Comparison of ENCODE assay signal across 8 cellular contexts in the genomic region with DNA sequence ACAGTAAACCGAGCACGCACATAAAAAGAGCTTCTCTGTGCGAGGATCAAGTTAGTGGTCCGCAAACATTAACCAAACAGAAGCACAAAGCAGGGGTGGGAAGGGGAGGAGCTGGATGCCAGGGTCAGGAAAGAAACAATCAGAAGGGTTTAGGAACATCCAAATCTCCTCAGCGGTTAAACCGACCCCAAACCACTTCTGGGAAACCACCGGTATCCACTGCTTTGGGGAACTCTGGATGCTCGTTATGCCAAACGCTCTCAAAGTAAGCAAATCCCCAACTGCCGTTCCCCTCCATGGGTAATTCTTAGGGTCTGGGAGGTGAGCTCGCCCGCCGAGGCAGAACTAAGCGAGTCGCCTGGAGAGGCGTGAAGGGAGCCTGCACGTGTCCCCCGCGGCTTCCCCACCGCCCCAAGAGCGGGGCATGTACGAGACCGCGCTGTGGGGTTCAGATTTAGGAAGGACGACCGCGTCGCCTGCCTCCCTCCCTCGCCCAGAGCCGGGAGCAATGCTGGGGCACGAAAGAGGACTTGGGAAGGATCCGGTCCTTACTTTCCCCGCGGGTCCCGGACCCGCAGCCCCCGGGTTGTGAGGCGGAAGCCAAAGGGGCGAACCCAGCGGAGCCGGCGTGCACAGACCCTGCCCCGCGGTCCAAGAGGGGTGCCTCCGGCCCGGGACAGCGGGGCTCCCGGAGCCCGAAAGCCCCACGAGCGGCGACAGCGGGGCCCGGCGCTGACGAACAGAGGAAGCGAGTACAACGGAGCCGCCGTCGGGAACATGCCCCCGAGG. TPM values are rescaled to one million over a fixed set of nuclear protein-coding genes. Genes with fewer than 3 reads are reported as not detected.
DNase-seq lines count a peak whose midpoint lies in the region; ATAC-seq, FAIRE-seq and TF ChIP-seq lines count a peak whose summit lies in the region.

No MANE protein-coding gene starts in this region.

- TF ChIP-seq POLR2A in H54 (IDR thresholded peaks at IDR 0.05; ENCODE audit: low read depth, low read length), result no peak
- TF ChIP-seq POLR2A in esophagus squamous epithelium (IDR thresholded peaks at IDR 0.05), result no peak
- TF ChIP-seq POLR2A in transverse colon (IDR thresholded peaks at IDR 0.05), result no peak

- no peaks in the 10 kb centered on the region for H3K9me3 Mint-ChIP-seq in nephron progenitor cell

- WGBS in esophagus squamous epithelium, 2 donors, result 0% methylated on average over 10 to 16 of the region's 62 CpGs
- 0% methylated on average over 50 of the region's 62 CpGs; no CpG with 5 or more reads in 1 of the 2 donors for WGBS in transverse colon (ENCODE audit: low coverage in 1 of 2), 2 donors

- no peak for TF ChIP-seq CTCF in DND-41 (IDR thresholded peaks at IDR 0.05; ENCODE audit: borderline replicate concordance, extremely low read depth, low read length, poor library complexity, severe bottlenecking)
- no peak for TF ChIP-seq CTCF in esophagus squamous epithelium (IDR thresholded peaks at IDR 0.05)
- TF ChIP-seq CTCF in nephron progenitor cell (IDR thresholded peaks at IDR 0.05), result no peak
- TF ChIP-seq CTCF in transverse colon (IDR thresholded peaks at IDR 0.05), result no peak

- H3K4me1 ChIP-seq in DND-41 (ENCODE audit: insufficient read depth, low read length) (peaks cover 28% of the 10 kb centered on the region), esophagus squamous epithelium (peaks cover 0 to 52% (median 15%) of the 10 kb centered on the region in 3 donors), transverse colon (peaks cover 4 to 33% (median 14%) of the 10 kb centered on the region in 4 donors)

- peak; percentile 42 for DNase-seq in DND-41
- peak; percentile 26 for DNase-seq in H54 (ENCODE audit: insufficient read length, low spot score)
- peak; percentile 66 for DNase-seq in MV-4-11 (lab: John Stamatoyannopoulos, UW)
- DNase-seq in activated T-cell treated with anti-CD3 and anti-CD28 coated beads for 4 hours, result peak; percentile 8
- no peak for DNase-seq in esophagus squamous epithelium (lab: John Stamatoyannopoulos, UW)
- peak; percentile 37 for DNase-seq in nephron progenitor cell
- peak; percentile 21 for DNase-seq in transverse colon
- DNase-seq in NCI-H2107 (lab: John Stamatoyannopoulos, UW), result no peak

- H3K9ac ChIP-seq in DND-41 (ENCODE audit: low read depth, low read length), result peak overlapping the region; percentile 90

- H3K4me2 ChIP-seq in DND-41 (ENCODE audit: insufficient read depth, low read length), result peak overlapping the region; percentile 83

- no peak for FAIRE-seq in H54 (lab: Jason Lieb, UNC)

- in situ Hi-C loops in transverse colon (cut with MboI; ENCODE audit: low pct_ligation_motif_present in 1 of 4, low pct_unique_long_range_greater_than_20kb in 1 of 4, low sequenced_read_pairs in 3 of 4), result loop anchor here in 1 of 4 donors (10.0 kb wide), 1 partner anchor 99 kb away; no protein-coding TSS in a partner anchor

- H3K27me3 Mint-ChIP-seq in nephron progenitor cell (ENCODE audit: low read depth, poor library complexity), result peaks cover 2% of the 10 kb centered on the region

- H4K20me1 ChIP-seq in DND-41 (ENCODE audit: insufficient read depth, low read length), result peaks cover 43% of the 10 kb centered on the region

- H3K79me2 ChIP-seq in DND-41 (ENCODE audit: insufficient read depth, low read length), result peaks cover 57% of the 10 kb centered on the region

- H3K27me3 ChIP-seq in DND-41 (ENCODE audit: insufficient read depth, low read length, poor library complexity), result no peaks in the 10 kb centered on the region
- no peaks in the 10 kb centered on the region for H3K27me3 ChIP-seq in esophagus squamous epithelium
- no peaks in the 10 kb centered on the region for H3K27me3 ChIP-seq in transverse colon

- peak; percentile 18 for ATAC-seq in DND-41 (ENCODE audit: insufficient read depth, low read depth)

- H3K27ac ChIP-seq in DND-41 (ENCODE audit: low read length), result peak overlapping the region; percentile 67
- peak overlapping the region; percentile 94 to 98 (median 97) for H3K27ac ChIP-seq in esophagus squamous epithelium
- peak overlapping the region; percentile 93 to 98 (median 96) for H3K27ac ChIP-seq in transverse colon

- H2AFZ ChIP-seq in DND-41 (ENCODE audit: low read depth, low read length), result peak overlapping the region; percentile 68

- H3K4me1 Mint-ChIP-seq in nephron progenitor cell, result peaks cover 21% of the 10 kb centered on the region

- H3K4me3 Mint-ChIP-seq in nephron progenitor cell, result peak overlapping the region; percentile 93

- intact Hi-C loops in esophagus squamous epithelium (cut with DNase I) (no loop called here), transverse colon (cut with DNase I; ENCODE audit: low total_unique reads) (loop anchor here (2.0 kb wide), 1 partner anchor 25 kb away; no protein-coding TSS in a partner anchor)

- H3K36me3 ChIP-seq in DND-41 (ENCODE audit: insufficient read depth, low read length), result peaks cover 13% of the 10 kb centered on the region
- H3K36me3 ChIP-seq in esophagus squamous epithelium, result peaks cover 0 to 7% (median 0%) of the 10 kb centered on the region in 3 donors
- H3K36me3 ChIP-seq in transverse colon, result no peaks in the 10 kb centered on the region

- no peaks in the 10 kb centered on the region for H3K9me3 ChIP-seq in DND-41 (ENCODE audit: insufficient read depth, low read length, severe bottlenecking)
- H3K9me3 ChIP-seq in esophagus squamous epithelium, result no peaks in the 10 kb centered on the region
- no peaks in the 10 kb centered on the region for H3K9me3 ChIP-seq in transverse colon

- peak overlapping the region; percentile 85 for H3K27ac Mint-ChIP-seq in nephron progenitor cell

- H3K4me3 ChIP-seq in DND-41 (ENCODE audit: low read depth in 1 of 2, low read length in 2 of 2) (peak overlapping the region; percentile 71 to 72), esophagus squamous epithelium (peak overlapping the region; percentile 79 to 97 (median 91)), transverse colon (peak overlapping the region; percentile 81 to 87 (median 83))

- TF ChIP-seq EP300 in transverse colon (IDR thresholded peaks at IDR 0.05; ENCODE audit: low read depth), result no peak

- H3K36me3 Mint-ChIP-seq in nephron progenitor cell (ENCODE audit: low read depth), result no peaks in the 10 kb centered on the region

RNA-seq across cellular contexts. Expression of gene SBNO1, which starts 0.7 kb away (rescaled TPM):
- total RNA-seq in esophagus squamous epithelium (10 to 100 TPM; 16.8 to 26.1 (median 23.0) TPM), transverse colon (10 to 100 TPM; 14.6 to 26.9 (median 23.8) TPM)

RNA-seq across cellular contexts. Expression of gene KMT5A, which starts 20.0 kb away (rescaled TPM):
- 10 to 100 TPM; 54.8 to 69.1 (median 68.4) TPM for total RNA-seq in esophagus squamous epithelium
- 10 to 100 TPM; 32.9 to 43.8 (median 34.4) TPM for total RNA-seq in transverse colon

Comparison
In these comparisons a context has a peak if more than half of its experiments do, and no peak if none do; other contexts are left out.
1. DNase-seq: peak in DND-41 (single experiment), H54 (single experiment), MV-4-11 (single experiment), activated T-cell treated with anti-CD3 and anti-CD28 coated beads for 4 hours (single experiment), nephron progenitor cell (single experiment) and transverse colon (single experiment); none in esophagus squamous epithelium (single experiment) and NCI-H2107 (single experiment).
2. Peak in every context shown above with its lines, with median percentiles within 50 percentile points of each other: H3K27ac ChIP-seq and H3K4me3 ChIP-seq.